ENCODE assay signal across 1 cellular context in the genomic region with DNA sequence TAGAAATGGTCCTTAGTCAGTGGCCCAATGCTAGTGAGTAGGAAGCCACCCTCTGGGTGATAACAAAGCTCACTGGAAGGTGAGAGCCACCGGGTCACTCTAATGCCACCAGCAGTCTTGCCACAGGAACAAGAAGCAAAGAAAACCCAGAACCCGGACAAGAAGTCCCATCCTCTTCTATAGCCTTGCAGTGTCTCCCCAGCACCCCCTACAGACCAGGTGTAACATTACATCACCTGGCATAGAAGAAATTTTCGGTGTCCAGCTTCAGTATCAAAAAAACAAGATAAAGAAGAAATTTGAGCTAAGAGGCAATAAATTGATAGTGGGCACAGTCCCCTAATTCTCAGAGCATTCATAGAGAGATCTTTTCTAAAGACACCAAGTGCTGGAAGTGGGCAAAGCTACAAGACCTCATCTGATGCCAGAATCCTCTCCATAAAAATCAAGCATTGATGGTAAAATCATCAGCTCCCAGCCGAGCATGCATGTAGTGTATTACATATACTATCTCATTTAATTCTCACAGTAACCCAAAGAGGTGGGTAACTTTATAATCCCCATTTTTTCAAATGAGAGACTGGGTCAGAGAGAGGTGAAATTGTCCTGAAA.
A peak's percentile ranks its signal among the peaks of the same experiment; 100 is the strongest.
TF ChIP-seq lines count a peak whose summit lies in the region.

No MANE protein-coding gene starts in this region.

TF ChIP-seq in K562, 482 proteins besides CTCF, POLR2A, EP300 and RAD21 (continued from another document):
- TF ChIP-seq RCOR1 (IDR thresholded peaks at IDR 0.05; ENCODE audit: borderline replicate concordance in 1 of 2, low read depth in 2 of 2, low read length in 2 of 2) (0 out of 4 replicates have a peak, but pooled peaks of 1 of the 2 experiments have one; percentile 20), TEAD2 (tag; IDR thresholded peaks at IDR 0.05) (no peak), FOSL1 (tag; conservative IDR thresholded peaks at IDR 0.05) (0 out of 2 replicates have a peak, but pooled peaks have one; percentile 18), RB1 (IDR thresholded peaks at IDR 0.05; ENCODE audit: low read depth) (0 out of 2 replicates have a peak, but pooled peaks have one; percentile 26), ZNF436 (CRISPR knock-in tag; IDR thresholded peaks at IDR 0.05) (no peak), NFRKB (IDR thresholded peaks at IDR 0.05; ENCODE audit: low read depth) (no peak), SMC3 (conservative IDR thresholded peaks at IDR 0.05; ENCODE audit: insufficient read depth, low read depth, low read length) (peak; percentile 70), JUND (IDR thresholded peaks at IDR 0.05; ENCODE audit: borderline replicate concordance, low read depth, low read length) (peak; percentile 36; the same call in 1 of the 2 replicates), JUND (tag; IDR thresholded peaks at IDR 0.05; ENCODE audit: borderline replicate concordance, low read depth, low read length) (no peak), CTBP1 (IDR thresholded peaks at IDR 0.05; ENCODE audit: borderline replicate concordance) (peak; percentile 54), ETV1 (tag; conservative IDR thresholded peaks at IDR 0.05; ENCODE audit: low read depth) (0 out of 2 replicates have a peak, but pooled peaks have one; percentile 23), SPI1 (IDR thresholded peaks at IDR 0.05; ENCODE audit: borderline replicate concordance, low read depth, low read length) (no peak), ATF7 (IDR thresholded peaks at IDR 0.05) (0 out of 2 replicates have a peak, but pooled peaks have one; percentile 13), CC2D1A (IDR thresholded peaks at IDR 0.05) (peak; percentile 42; the same call in 1 of the 2 replicates)
- TF ChIP-seq, protein P1, sequence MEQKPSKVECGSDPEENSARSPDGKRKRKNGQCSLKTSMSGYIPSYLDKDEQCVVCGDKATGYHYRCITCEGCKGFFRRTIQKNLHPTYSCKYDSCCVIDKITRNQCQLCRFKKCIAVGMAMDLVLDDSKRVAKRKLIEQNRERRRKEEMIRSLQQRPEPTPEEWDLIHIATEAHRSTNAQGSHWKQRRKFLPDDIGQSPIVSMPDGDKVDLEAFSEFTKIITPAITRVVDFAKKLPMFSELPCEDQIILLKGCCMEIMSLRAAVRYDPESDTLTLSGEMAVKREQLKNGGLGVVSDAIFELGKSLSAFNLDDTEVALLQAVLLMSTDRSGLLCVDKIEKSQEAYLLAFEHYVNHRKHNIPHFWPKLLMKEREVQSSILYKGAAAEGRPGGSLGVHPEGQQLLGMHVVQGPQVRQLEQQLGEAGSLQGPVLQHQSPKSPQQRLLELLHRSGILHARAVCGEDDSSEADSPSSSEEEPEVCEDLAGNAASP (IDR thresholded peaks at IDR 0.05) = no peak
- TF ChIP-seq, protein P2, sequence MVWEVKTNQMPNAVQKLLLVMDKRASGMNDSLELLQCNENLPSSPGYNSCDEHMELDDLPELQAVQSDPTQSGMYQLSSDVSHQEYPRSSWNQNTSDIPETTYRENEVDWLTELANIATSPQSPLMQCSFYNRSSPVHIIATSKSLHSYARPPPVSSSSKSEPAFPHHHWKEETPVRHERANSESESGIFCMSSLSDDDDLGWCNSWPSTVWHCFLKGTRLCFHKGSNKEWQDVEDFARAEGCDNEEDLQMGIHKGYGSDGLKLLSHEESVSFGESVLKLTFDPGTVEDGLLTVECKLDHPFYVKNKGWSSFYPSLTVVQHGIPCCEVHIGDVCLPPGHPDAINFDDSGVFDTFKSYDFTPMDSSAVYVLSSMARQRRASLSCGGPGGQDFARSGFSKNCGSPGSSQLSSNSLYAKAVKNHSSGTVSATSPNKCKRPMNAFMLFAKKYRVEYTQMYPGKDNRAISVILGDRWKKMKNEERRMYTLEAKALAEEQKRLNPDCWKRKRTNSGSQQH (CRISPR knock-in tag; IDR thresholded peaks at IDR 0.05) = no peak
- TF ChIP-seq, protein P3, sequence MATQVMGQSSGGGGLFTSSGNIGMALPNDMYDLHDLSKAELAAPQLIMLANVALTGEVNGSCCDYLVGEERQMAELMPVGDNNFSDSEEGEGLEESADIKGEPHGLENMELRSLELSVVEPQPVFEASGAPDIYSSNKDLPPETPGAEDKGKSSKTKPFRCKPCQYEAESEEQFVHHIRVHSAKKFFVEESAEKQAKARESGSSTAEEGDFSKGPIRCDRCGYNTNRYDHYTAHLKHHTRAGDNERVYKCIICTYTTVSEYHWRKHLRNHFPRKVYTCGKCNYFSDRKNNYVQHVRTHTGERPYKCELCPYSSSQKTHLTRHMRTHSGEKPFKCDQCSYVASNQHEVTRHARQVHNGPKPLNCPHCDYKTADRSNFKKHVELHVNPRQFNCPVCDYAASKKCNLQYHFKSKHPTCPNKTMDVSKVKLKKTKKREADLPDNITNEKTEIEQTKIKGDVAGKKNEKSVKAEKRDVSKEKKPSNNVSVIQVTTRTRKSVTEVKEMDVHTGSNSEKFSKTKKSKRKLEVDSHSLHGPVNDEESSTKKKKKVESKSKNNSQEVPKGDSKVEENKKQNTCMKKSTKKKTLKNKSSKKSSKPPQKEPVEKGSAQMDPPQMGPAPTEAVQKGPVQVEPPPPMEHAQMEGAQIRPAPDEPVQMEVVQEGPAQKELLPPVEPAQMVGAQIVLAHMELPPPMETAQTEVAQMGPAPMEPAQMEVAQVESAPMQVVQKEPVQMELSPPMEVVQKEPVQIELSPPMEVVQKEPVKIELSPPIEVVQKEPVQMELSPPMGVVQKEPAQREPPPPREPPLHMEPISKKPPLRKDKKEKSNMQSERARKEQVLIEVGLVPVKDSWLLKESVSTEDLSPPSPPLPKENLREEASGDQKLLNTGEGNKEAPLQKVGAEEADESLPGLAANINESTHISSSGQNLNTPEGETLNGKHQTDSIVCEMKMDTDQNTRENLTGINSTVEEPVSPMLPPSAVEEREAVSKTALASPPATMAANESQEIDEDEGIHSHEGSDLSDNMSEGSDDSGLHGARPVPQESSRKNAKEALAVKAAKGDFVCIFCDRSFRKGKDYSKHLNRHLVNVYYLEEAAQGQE (CRISPR knock-in tag; IDR thresholded peaks at IDR 0.05; ENCODE audit: low read depth) = no peak
- TF ChIP-seq, protein P4, sequence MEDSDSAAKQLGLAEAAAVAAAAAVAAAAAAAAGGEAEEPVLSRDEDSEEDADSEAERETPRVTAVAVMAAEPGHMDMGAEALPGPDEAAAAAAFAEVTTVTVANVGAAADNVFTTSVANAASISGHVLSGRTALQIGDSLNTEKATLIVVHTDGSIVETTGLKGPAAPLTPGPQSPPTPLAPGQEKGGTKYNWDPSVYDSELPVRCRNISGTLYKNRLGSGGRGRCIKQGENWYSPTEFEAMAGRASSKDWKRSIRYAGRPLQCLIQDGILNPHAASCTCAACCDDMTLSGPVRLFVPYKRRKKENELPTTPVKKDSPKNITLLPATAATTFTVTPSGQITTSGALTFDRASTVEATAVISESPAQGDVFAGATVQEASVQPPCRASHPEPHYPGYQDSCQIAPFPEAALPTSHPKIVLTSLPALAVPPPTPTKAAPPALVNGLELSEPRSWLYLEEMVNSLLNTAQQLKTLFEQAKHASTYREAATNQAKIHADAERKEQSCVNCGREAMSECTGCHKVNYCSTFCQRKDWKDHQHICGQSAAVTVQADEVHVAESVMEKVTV (CRISPR knock-in tag; IDR thresholded peaks at IDR 0.05) = peak; percentile 46
- TF ChIP-seq, protein P5, sequence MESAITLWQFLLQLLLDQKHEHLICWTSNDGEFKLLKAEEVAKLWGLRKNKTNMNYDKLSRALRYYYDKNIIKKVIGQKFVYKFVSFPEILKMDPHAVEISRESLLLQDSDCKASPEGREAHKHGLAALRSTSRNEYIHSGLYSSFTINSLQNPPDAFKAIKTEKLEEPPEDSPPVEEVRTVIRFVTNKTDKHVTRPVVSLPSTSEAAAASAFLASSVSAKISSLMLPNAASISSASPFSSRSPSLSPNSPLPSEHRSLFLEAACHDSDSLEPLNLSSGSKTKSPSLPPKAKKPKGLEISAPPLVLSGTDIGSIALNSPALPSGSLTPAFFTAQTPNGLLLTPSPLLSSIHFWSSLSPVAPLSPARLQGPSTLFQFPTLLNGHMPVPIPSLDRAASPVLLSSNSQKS (CRISPR knock-in tag; IDR thresholded peaks at IDR 0.05) = no peak
- TF ChIP-seq, protein P6, sequence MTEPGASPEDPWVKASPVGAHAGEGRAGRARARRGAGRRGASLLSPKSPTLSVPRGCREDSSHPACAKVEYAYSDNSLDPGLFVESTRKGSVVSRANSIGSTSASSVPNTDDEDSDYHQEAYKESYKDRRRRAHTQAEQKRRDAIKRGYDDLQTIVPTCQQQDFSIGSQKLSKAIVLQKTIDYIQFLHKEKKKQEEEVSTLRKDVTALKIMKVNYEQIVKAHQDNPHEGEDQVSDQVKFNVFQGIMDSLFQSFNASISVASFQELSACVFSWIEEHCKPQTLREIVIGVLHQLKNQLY (CRISPR knock-in tag; conservative IDR thresholded peaks at IDR 0.05) = no peak
TF ChIP-seq in K562: peak in this region for 15.
